9 cellular contexts compared by ENCODE assay signal in the genomic region with DNA sequence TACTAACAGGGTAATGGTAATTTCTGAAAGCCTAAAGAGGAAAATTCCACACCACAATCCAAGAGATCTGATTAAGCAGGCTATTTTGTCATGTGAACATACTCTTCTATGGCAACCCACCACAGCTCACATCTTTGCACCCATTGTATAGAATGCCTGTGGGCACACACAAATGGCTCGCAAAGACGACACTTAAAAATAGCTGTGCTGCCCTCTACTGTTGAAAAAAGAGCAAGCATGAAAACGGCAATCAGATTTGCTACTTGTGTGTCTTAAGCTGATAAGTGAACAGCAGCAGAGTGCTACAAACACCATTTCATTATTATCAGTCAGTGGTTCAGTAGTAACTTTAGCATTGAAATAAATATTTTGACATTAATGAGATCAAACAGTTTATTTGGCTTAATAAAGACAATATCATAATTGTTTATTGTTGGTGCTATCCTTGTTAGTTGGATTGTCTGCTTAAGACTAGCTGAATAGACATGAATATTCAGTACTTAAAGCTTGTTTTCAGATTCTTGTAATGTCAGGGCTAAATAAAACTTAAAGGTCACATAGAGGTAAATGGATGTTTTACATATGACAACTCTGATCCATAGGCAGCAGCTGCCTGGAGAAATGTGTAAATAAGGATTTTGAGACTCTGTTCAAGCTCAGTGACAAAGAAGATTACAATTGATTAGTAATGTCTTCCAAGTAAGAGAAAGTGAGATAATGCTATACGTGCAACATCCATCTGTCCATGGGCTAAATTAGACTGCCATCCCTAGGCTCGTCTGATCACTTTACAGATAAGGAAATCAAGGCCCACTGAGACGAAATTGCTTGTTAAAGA.
DNase-seq lines count a peak whose midpoint lies in the region; ATAC-seq, FAIRE-seq and TF ChIP-seq lines count a peak whose summit lies in the region.
"Had no signal": no experiment of that assay in that cellular context is flagged by ENCODE, and none has a peak within 500 bp of the region (broad histone marks: within the 10 kb centered on the region; RNA-seq: fewer than 3 reads in every experiment).

No MANE protein-coding gene starts in this region.

- no peak for FAIRE-seq in pancreas (lab: Jason Lieb, UNC)

- 25 to 26% methylated on average over 6 of the region's 6 CpGs for WGBS in pancreas, 2 donors

- H3K4me3 ChIP-seq in NT2/D1 (ENCODE audit: insufficient read length, low read depth) (no peak overlapping the region), pancreas (no peak overlapping the region)
- H3K4me3 ChIP-seq: BLaER1 treated with 17β-estradiol and CSF1 and Interleukin-3, amounts not matched to agents 10 nM and 100 nM had no signal

- peak; percentile 34 to 59 (median 42) for TF ChIP-seq CTCF in pancreas (IDR thresholded peaks at IDR 0.05)

- ATAC-seq in GM19452 (IDR thresholded peaks at IDR 0.05; ENCODE audit: unreplicated experiment) (peak; percentile 72), HG03457 (IDR thresholded peaks at IDR 0.05; ENCODE audit: unreplicated experiment) (peak; percentile 67), pancreas (peak in 3 of 4 donors; percentile 62 to 79 (median 64)), HG03045 (IDR thresholded peaks at IDR 0.05; ENCODE audit: unreplicated experiment) (no peak)

- H3K27ac ChIP-seq in pancreas = no peak overlapping the region
- H3K27ac ChIP-seq: BLaER1 treated with 17β-estradiol and CSF1 and Interleukin-3, amounts not matched to agents 10 nM and 100 nM had no signal

- no peaks in the 10 kb centered on the region for H3K27me3 ChIP-seq in NT2/D1 (ENCODE audit: insufficient read depth, insufficient read length)
- no peaks in the 10 kb centered on the region for H3K27me3 ChIP-seq in pancreas
- H3K27me3 ChIP-seq: BLaER1 treated with 17β-estradiol and CSF1 and Interleukin-3, amounts not matched to agents 10 nM and 100 nM had no signal

- peaks cover 4% of the 10 kb centered on the region; the same call in 1 of the 2 replicates for H3K9me3 ChIP-seq in NT2/D1 (ENCODE audit: insufficient read depth, low read length)
- no peaks in the 10 kb centered on the region for H3K9me3 ChIP-seq in pancreas

- no peaks in the 10 kb centered on the region for H3K36me3 ChIP-seq in NT2/D1 (ENCODE audit: insufficient read depth, insufficient read length, low read length)
- no peaks in the 10 kb centered on the region for H3K36me3 ChIP-seq in pancreas
- H3K36me3 ChIP-seq: BLaER1 treated with 17β-estradiol and CSF1 and Interleukin-3, amounts not matched to agents 10 nM and 100 nM had no signal

- no peak overlapping the region for H3K9ac ChIP-seq in NT2/D1 (ENCODE audit: insufficient read length, low read depth)
- H3K9ac ChIP-seq: BLaER1 treated with 17β-estradiol and CSF1 and Interleukin-3, amounts not matched to agents 10 nM and 100 nM had no signal

- H3K4me1 ChIP-seq in NT2/D1 (ENCODE audit: insufficient read depth, insufficient read length) (no peaks in the 10 kb centered on the region), pancreas (no peaks in the 10 kb centered on the region)
- H3K4me1 ChIP-seq: BLaER1 treated with 17β-estradiol and CSF1 and Interleukin-3, amounts not matched to agents 10 nM and 100 nM had no signal

- intact Hi-C loops in pancreas (cut with DNase I) = no loop called here

- DNase-seq in NCI-H2196 (lab: John Stamatoyannopoulos, UW; ENCODE audit: unreplicated experiment) = peak; percentile 7
- no peak for DNase-seq in NCI-H2196 treated with DMSO at 0.1 percent for 48 hours (lab: John Stamatoyannopoulos, UW; ENCODE audit: unreplicated experiment)
- DNase-seq in NT2/D1 (ENCODE audit: low read depth, low spot score) = peak; percentile 66
- DNase-seq in dermis blood vessel endothelial cell = peak; percentile 11
- peak in 2 of 6 donors; percentile 13 to 27 for DNase-seq in pancreas
